ENCODE assay signal across 16 cellular contexts in the genomic region with DNA sequence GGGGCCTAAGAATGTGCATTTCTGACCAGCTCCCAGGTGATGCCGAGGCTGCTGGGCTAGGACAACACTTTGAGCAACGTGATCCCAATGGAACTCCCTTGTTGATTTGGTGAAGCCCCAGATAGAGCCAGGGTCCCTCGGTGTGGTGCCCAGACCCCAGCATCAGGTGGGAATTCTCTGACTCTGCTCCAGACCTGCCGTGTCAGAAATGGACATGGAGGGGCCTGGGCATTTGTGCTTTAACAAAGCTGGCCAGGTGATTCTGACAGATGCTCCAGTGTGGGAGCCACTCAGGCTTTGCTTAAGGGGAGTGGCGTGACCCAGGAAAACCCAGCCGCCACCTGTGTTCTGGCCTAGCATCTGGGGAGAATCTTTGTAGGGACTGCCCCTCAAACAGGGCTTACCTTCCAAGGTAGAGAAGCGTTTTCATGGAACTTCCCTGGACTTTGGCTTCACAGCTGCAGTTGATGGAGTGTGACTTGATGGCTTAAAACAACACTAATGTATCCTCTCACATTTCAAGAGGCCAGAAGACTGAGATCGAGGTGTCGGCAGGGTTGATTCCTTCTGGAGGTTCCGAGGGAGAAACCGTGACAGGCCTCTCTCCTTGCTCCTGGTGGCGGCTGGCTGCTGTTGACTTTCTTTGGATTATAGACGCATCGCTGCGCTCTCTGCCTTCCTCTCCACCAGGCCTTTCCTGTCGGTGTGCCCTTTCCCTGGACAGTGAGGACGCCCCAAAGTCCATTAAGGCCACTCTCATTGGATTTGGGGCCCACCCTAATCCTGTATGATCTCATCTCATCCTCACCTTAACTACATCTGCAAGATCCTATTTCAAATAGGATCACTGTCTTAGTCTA.
"Had no signal": no experiment of that assay in that cellular context is flagged by ENCODE, and none has a peak within 500 bp of the region (broad histone marks: within the 10 kb centered on the region; RNA-seq: fewer than 3 reads in every experiment).

No MANE protein-coding gene starts in this region.

- H3K27ac ChIP-seq: brain microvascular endothelial cell, left ventricle myocardium inferior, right lobe of liver, SJSA1, suprapubic skin had no signal

- H3K4me1 ChIP-seq: left ventricle myocardium inferior, right lobe of liver, SJSA1, suprapubic skin had no signal

- H3K9me3 ChIP-seq: right lobe of liver, SJSA1 had no signal

- DNase-seq: activated CD4-positive, alpha-beta T cell treated with anti-CD3 and anti-CD28 coated beads, Interleukin-2, amount 50 U/mL, for 48 hours; activated CD4-positive, CD25-positive, alpha-beta regulatory T cell treated with anti-CD3 and anti-CD28 coated beads, Interleukin-2, amount 50 U/mL, for 72 hours; activated effector memory CD4-positive, alpha-beta T cell treated with Interleukin-2 at 50 U/mL for 16 hours; amygdala; brain microvascular endothelial cell; cerebellar nuclear complex; left ventricle myocardium inferior; mesendoderm; stimulated activated CD4-positive, alpha-beta T cell treated with anti-CD3 and anti-CD28 coated beads, Interleukin-2, amount 100 ng/mL, for 24 hours; stimulated activated naive CD4-positive, alpha-beta T cell treated with Interleukin-2 at 50 U/mL for 16 hours; SW 1271; T-helper 9 cell had no signal

- H3K4me3 ChIP-seq: left ventricle myocardium inferior, right lobe of liver, SJSA1, suprapubic skin had no signal

- H3K36me3 ChIP-seq: brain microvascular endothelial cell, left ventricle myocardium inferior, right lobe of liver, SJSA1, suprapubic skin had no signal

- ATAC-seq: activated naive CD4-positive, alpha-beta T cell treated with anti-CD3 and anti-CD28 coated beads, Interleukin-2, amount 50 U/mL, for 72 hours had no signal

- H3K27me3 ChIP-seq: brain microvascular endothelial cell, right lobe of liver had no signal
